8 cellular contexts compared by ENCODE assay signal in genomic region chr5:75566710-75567309, GRCh38. TPM values are rescaled to one million over a fixed set of nuclear protein-coding genes. Genes with fewer than 3 reads are reported as not detected.
DNase-seq lines count a peak whose midpoint lies in the region; ATAC-seq, FAIRE-seq and TF ChIP-seq lines count a peak whose summit lies in the region.

No MANE protein-coding gene starts in this region.

- H3K36me3 Mint-ChIP-seq in activated CD4-positive, alpha-beta memory T cell treated with anti-CD3 and anti-CD28 coated beads for 36 hours = peaks cover 45% of the 10 kb centered on the region

- peaks cover 69% of the 10 kb centered on the region for H3K4me1 Mint-ChIP-seq in activated CD4-positive, alpha-beta memory T cell treated with anti-CD3 and anti-CD28 coated beads for 36 hours (ENCODE audit: low read depth)

- TF ChIP-seq RAD21 in HCT116 (IDR thresholded peaks at IDR 0.05; ENCODE audit: low read depth) = 0 out of 2 replicates have a peak, but pooled peaks have one; percentile 5

- peak overlapping the region; percentile 61 for H3K9ac ChIP-seq in HCT116 (ENCODE audit: low read length)

- TF ChIP-seq POLR2A in GM12892 (IDR thresholded peaks at IDR 0.05; ENCODE audit: low read depth, low read length) = no peak
- TF ChIP-seq POLR2A in HCT116 (IDR thresholded peaks at IDR 0.05; ENCODE audit: borderline replicate concordance, extremely low read depth, insufficient read depth, insufficient read length) = no peak

- no peaks in the 10 kb centered on the region for H3K9me3 ChIP-seq in HCT116 (ENCODE audit: control insufficient read depth in 1 of 2, insufficient read depth in 1 of 2, low read depth in 1 of 2, low read length in 2 of 2)

- peak overlapping the region; percentile 57 for H3K4me3 Mint-ChIP-seq in activated CD4-positive, alpha-beta memory T cell treated with anti-CD3 and anti-CD28 coated beads for 36 hours

- no TSS peak for BruUV-seq in HCT116 (replicated peaks; lab: Mats Ljungman, UMichigan)

- H3K27me3 ChIP-seq in HCT116 (ENCODE audit: insufficient read depth, low read length) = no peaks in the 10 kb centered on the region

- no peak overlapping the region for H2AFZ ChIP-seq in HCT116 (ENCODE audit: low read depth, low read length, poor library complexity, severe bottlenecking)

- CTCF ChIA-PET in HCT116 (lab: Charles Lee) = interaction anchor here (0.8 kb wide), 1 partner anchor 8 kb away, joined by 3 read pairs; no protein-coding TSS in a partner anchor
- CTCF ChIA-PET in activated CD4-positive, alpha-beta memory T cell treated with anti-CD3 and anti-CD28 coated beads for 36 hours (lab: Charles Lee) = interaction anchor here (0.9 to 2.5 kb wide), 5 partner anchors 8 to 230 kb away, joined by 3 to 9 read pairs (median 3); partner anchors contain the start of gene HMGCR

- no peaks in the 10 kb centered on the region for H4K20me1 ChIP-seq in HCT116 (ENCODE audit: insufficient read depth)

- RAD21 ChIA-PET in HCT116 (lab: Charles Lee; ENCODE audit: low non-redundant PET in 1 of 2, low total read pairs in 2 of 2, uncharacterized antibody in 2 of 2, unreplicated experiment in 2 of 2) = no interaction called here

- peak overlapping the region; percentile 83 for H3K4me2 ChIP-seq in HCT116 (ENCODE audit: low read length)

- H3K4me1 ChIP-seq in HCT116 (ENCODE audit: control insufficient read depth in 1 of 2, insufficient read depth in 2 of 2, low read length in 2 of 2) = peaks cover 29 to 38% of the 10 kb centered on the region in 2 experiments

- H3K4me3 ChIP-seq in HCT116 (replicated peaks in 1 of 2; ENCODE audit: low read depth in 1 of 2, low read length in 2 of 2) = peak overlapping the region; percentile 33 to 51
- H3K4me3 ChIP-seq in fibroblast of the aortic adventitia (ENCODE audit: low read depth, low read length) = peak overlapping the region; percentile 31

- TF ChIP-seq CTCF in HCT116 (IDR thresholded peaks at IDR 0.05 in 2 of 3, conservative IDR thresholded peaks at IDR 0.05 in 1 of 3; ENCODE audit: borderline replicate concordance in 1 of 3, insufficient read depth in 1 of 3, low read depth in 2 of 3, low read length in 2 of 3) (no peak), fibroblast of the aortic adventitia (IDR thresholded peaks at IDR 0.05; ENCODE audit: insufficient read depth, low read length) (no peak)

- ATAC-seq in HCT116 (peak; percentile 67), sciatic nerve (peak; percentile 89)

- H3K27ac Mint-ChIP-seq in activated CD4-positive, alpha-beta memory T cell treated with anti-CD3 and anti-CD28 coated beads for 36 hours = peak overlapping the region; percentile 96

- H3K27ac ChIP-seq in HCT116 (ENCODE audit: low read depth, low read length) = peak overlapping the region; percentile 80

- H3K9me3 Mint-ChIP-seq in activated CD4-positive, alpha-beta memory T cell treated with anti-CD3 and anti-CD28 coated beads for 36 hours = peaks cover 26% of the 10 kb centered on the region

- FAIRE-seq in GM12892 (lab: Jason Lieb, UNC) = peak; percentile 80

- H3K27me3 Mint-ChIP-seq in activated CD4-positive, alpha-beta memory T cell treated with anti-CD3 and anti-CD28 coated beads for 36 hours = no peaks in the 10 kb centered on the region

- H3K9me2 ChIP-seq in HCT116 (ENCODE audit: insufficient read depth) = no peaks in the 10 kb centered on the region

- intact Hi-C loops in HCT116 (cut with micrococcal nuclease) (loop anchor here (5.0 kb wide), 1 partner anchor 55 kb away; the partner anchor contains the start of genes CERT1 and POLK), sciatic nerve (cut with DNase I) (no loop called here)
- intact Hi-C loops in activated CD4-positive, alpha-beta memory T cell treated with anti-CD3 and anti-CD28 coated beads for 36 hours (cut with micrococcal nuclease) = loop anchor here (1.0 to 5.0 kb wide), 15 partner anchors 8 to 990 kb away; partner anchors contain the start of genes ANKRD31, CERT1, GCNT4 and HMGCR

- POLR2A ChIA-PET in HCT116 (lab: Charles Lee) = no interaction called here
- POLR2A ChIA-PET in activated CD4-positive, alpha-beta memory T cell treated with anti-CD3 and anti-CD28 coated beads for 36 hours (lab: Charles Lee) = interaction anchor here (1.0 to 3.2 kb wide), 8 partner anchors 9 to 230 kb away, joined by 3 to 27 read pairs (median 6); partner anchors contain the start of genes CERT1, HMGCR and POLK

- H3K36me3 ChIP-seq in HCT116 (ENCODE audit: control insufficient read depth in 1 of 2, insufficient read depth in 2 of 2, low read length in 2 of 2) = no peaks in the 10 kb centered on the region

- H3K79me2 ChIP-seq in HCT116 (ENCODE audit: insufficient read depth, low read length) = no peaks in the 10 kb centered on the region; the same call in 1 of the 2 replicates

- peak; percentile 9 for DNase-seq in GM12892 (ENCODE audit: insufficient read length)
- peak; percentile 80 for DNase-seq in HCT116 (ENCODE audit: low read depth, low spot score)
- DNase-seq in LoVo (ENCODE audit: low spot score) = peak; percentile 86
- DNase-seq in activated CD4-positive, alpha-beta memory T cell treated with anti-CD3 and anti-CD28 coated beads for 36 hours = peak; percentile 78
- DNase-seq in fibroblast of the aortic adventitia (ENCODE audit: low read depth) = peak; percentile 97
- DNase-seq in sciatic nerve (ENCODE audit: low spot score) = no peak
- no peak for DNase-seq in DMS114 treated with DMSO at 0.1 percent for 48 hours (lab: John Stamatoyannopoulos, UW; ENCODE audit: unreplicated experiment)
- no peak for DNase-seq in RPMI8226

TF ChIP-seq in HCT116, 20 proteins besides CTCF, POLR2A, EP300 and RAD21:
- TF ChIP-seq JUND (IDR thresholded peaks at IDR 0.05) (peak; percentile 90), SP1 (IDR thresholded peaks at IDR 0.05; ENCODE audit: low read depth) (peak; percentile 75), CBX3 (IDR thresholded peaks at IDR 0.05; ENCODE audit: low read depth) (0 out of 2 replicates have a peak, but pooled peaks have one; percentile 58), SIN3A (IDR thresholded peaks at IDR 0.05; ENCODE audit: low read depth) (no peak), ZNF274 (IDR thresholded peaks at IDR 0.05; ENCODE audit: low read depth, low read length) (no peak), EZH2 (IDR thresholded peaks at IDR 0.05) (no peak), CEBPB (IDR thresholded peaks at IDR 0.05; ENCODE audit: low read depth) (peak; percentile 56), FOSL1 (IDR thresholded peaks at IDR 0.05; ENCODE audit: low read depth) (peak; percentile 95), SRF (IDR thresholded peaks at IDR 0.05; ENCODE audit: low read depth) (no peak; the same call in 1 of the 2 replicates), EGR1 (IDR thresholded peaks at IDR 0.05; ENCODE audit: low read depth) (no peak)
- TF ChIP-seq, protein P1, sequence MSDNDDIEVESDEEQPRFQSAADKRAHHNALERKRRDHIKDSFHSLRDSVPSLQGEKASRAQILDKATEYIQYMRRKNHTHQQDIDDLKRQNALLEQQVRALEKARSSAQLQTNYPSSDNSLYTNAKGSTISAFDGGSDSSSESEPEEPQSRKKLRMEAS (IDR thresholded peaks at IDR 0.05) = 0 out of 2 replicates have a peak, but pooled peaks have one; percentile 17

RNA-seq across cellular contexts. Expression of gene ANKDD1B, which starts 44.4 kb away (rescaled TPM):
- 0.61 TPM for polyA plus RNA-seq in GM12892 (2012; ENCODE audit: missing spikeins)
- total RNA-seq in HCT116 (2021; ENCODE audit: unreplicated experiment) (0.84 TPM), fibroblast of the aortic adventitia (ENCODE audit: low replicate concordance) (0.45 and 3.8 TPM in 2 replicates), sciatic nerve (3.6 TPM)
- polyA plus RNA-seq in HCT116 (2012) = 0.10 and 0.18 TPM in 2 replicates
- total RNA-seq in activated CD4-positive, alpha-beta memory T cell treated with anti-CD3 and anti-CD28 coated beads for 36 hours = not detected

RNA-seq across cellular contexts. Expression of gene POLK, which starts 55.1 kb away (rescaled TPM):
- 25.7 TPM for polyA plus RNA-seq in GM12892 (2012; ENCODE audit: missing spikeins)
- total RNA-seq in HCT116 (2021; ENCODE audit: unreplicated experiment) (17.3 TPM), fibroblast of the aortic adventitia (ENCODE audit: low replicate concordance) (27.9 and 54.2 TPM in 2 replicates), sciatic nerve (63.8 TPM)
- polyA plus RNA-seq in HCT116 (2012) = 2.5 and 4.0 TPM in 2 replicates
- total RNA-seq in activated CD4-positive, alpha-beta memory T cell treated with anti-CD3 and anti-CD28 coated beads for 36 hours = 10 to 100 TPM; 33.9 to 36.5 TPM

RNA-seq across cellular contexts. Expression of gene CERT1, which starts 55.4 kb away (rescaled TPM):
- 23.9 TPM for polyA plus RNA-seq in GM12892 (2012; ENCODE audit: missing spikeins)
- 22.8 TPM for total RNA-seq in HCT116 (2021; ENCODE audit: unreplicated experiment)
- 12.2 and 17.1 TPM in 2 replicates for polyA plus RNA-seq in HCT116 (2012)
- 10 to 100 TPM; 32.3 to 34.4 TPM for total RNA-seq in activated CD4-positive, alpha-beta memory T cell treated with anti-CD3 and anti-CD28 coated beads for 36 hours
- total RNA-seq in fibroblast of the aortic adventitia (ENCODE audit: low replicate concordance) = 37.8 and 104 TPM in 2 replicates
- total RNA-seq in sciatic nerve = 44.6 TPM

Comparison
In these comparisons a context has a peak if more than half of its experiments do, and no peak if none do; other contexts are left out.
1. DNase-seq: peak in GM12892 (single experiment), HCT116 (single experiment), LoVo (single experiment), activated CD4-positive, alpha-beta memory T cell treated with anti-CD3 and anti-CD28 coated beads for 36 hours (single experiment) and fibroblast of the aortic adventitia (single experiment); none in sciatic nerve (single experiment), DMS114 treated with DMSO at 0.1 percent for 48 hours (single experiment) and RPMI8226 (single experiment).